In genomic region chr3:69892706-69893105, GRCh38 we compare ENCODE assay signal across 30 cellular contexts.
"Had no signal": no experiment of that assay in that cellular context is flagged by ENCODE, and none has a peak within 500 bp of the region (broad histone marks: within the 10 kb centered on the region; RNA-seq: fewer than 3 reads in every experiment).

No MANE protein-coding gene starts in this region.

- ATAC-seq: left colon; left lung; mucosa of descending colon; naive thymus-derived CD4-positive, alpha-beta T cell; natural killer cell treated with Interleukin-12 subunit alpha and Interleukin-12 subunit beta and Interleukin-15 and Interleukin-18, amount 100 ng/mL, for 72 hours; right cardiac atrium; sciatic nerve; stimulated activated naive B cell treated with anti-CD40 and anti-IgM and Interleukin-4, amounts not matched to agents 10 μg/mL and 1 μg/mL and 100 μg/mL, for 72 hours; stimulated activated naive CD8-positive, alpha-beta T cell treated with anti-CD3 and anti-CD28 coated beads, Interleukin-15, Interleukin-2, amounts not matched to agents 100 U/mL and 50 U/mL, for 24 hours had no signal

- H3K4me1 ChIP-seq: left lung, pancreas, prostate gland, testis, transverse colon, upper lobe of left lung had no signal

- H3K4me3 ChIP-seq: hepatocyte, left lung, lung, mucosa of descending colon, pancreas, prostate gland, skin epidermis, stomach, testis, thyroid gland, transverse colon, upper lobe of left lung, vagina had no signal

- DNase-seq: immature natural killer cell; kidney; left colon; left lung; midbrain; mucosa of descending colon; naive thymus-derived CD4-positive, alpha-beta T cell; nucleus accumbens; pancreas; posterior cingulate gyrus; retina; right cardiac atrium; stimulated activated CD4-positive, alpha-beta T cell treated with anti-CD3 and anti-CD28 coated beads, Interleukin-12 subunit alpha, Interleukin-12 subunit beta, amount 100 ng/mL, for 4 hours; stimulated activated CD4-positive, alpha-beta T cell treated with anti-CD3 and anti-CD28 coated beads, Interleukin-15, amount 100 ng/mL, for 24 hours; stimulated activated CD4-positive, alpha-beta T cell treated with anti-CD3 and anti-CD28 coated beads, Interleukin-2, amount 100 ng/mL, for 24 hours; stimulated activated CD4-positive, alpha-beta T cell treated with anti-CD3 and anti-CD28 coated beads, Interleukin-4, amount 100 ng/mL, for 1 hour; stimulated activated naive B cell treated with anti-CD40 and anti-IgM and Interleukin-4, amounts not matched to agents 10 μg/mL and 1 μg/mL and 100 μg/mL, for 72 hours; stimulated activated naive CD8-positive, alpha-beta T cell treated with anti-CD3 and anti-CD28 coated beads, Interleukin-15, Interleukin-2, amounts not matched to agents 100 U/mL and 50 U/mL, for 24 hours; stomach; testis; thyroid gland; transverse colon; upper lobe of left lung had no signal

- H3K27me3 ChIP-seq: hepatocyte, left lung, pancreas, stomach, testis, thyroid gland, transverse colon, upper lobe of left lung, vagina had no signal

- H3K27ac ChIP-seq: hepatocyte, left lung, pancreas, prostate gland, stomach, testis, thyroid gland, transverse colon, upper lobe of left lung, vagina had no signal

- H3K36me3 ChIP-seq: left lung, pancreas, prostate gland, stomach, thyroid gland, transverse colon, upper lobe of left lung, vagina had no signal

- FAIRE-seq: kidney, pancreas had no signal

- H3K79me2 ChIP-seq: hepatocyte had no signal

- H3K4me2 ChIP-seq: hepatocyte had no signal

- H2AFZ ChIP-seq: hepatocyte had no signal

- H3K9me3 ChIP-seq: left lung, mucosa of descending colon, pancreas, prostate gland, stomach, testis, thyroid gland, transverse colon, upper lobe of left lung, vagina had no signal
